Comparison of ENCODE assay signal across 16 cellular contexts in the genomic region with DNA sequence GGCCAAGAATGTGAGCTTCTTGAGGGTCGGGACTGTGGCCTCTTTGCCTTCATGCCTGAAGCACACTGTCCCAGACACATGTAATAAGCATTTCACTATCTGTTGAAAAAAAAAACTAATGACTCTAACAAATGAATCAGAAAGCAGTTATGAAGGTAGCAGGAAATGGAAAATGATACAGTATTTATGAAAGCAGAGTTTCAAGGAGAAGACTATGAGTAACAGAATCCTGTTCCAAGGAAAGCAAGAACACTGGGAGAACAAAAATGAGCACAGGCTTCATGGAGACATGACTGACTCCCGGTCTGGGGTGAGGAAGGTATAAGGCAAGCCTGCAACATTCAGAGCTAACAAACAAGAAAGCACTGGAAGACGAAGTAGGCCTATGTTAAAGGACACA.
A peak's percentile ranks its signal among the peaks of the same experiment; 100 is the strongest.
DNase-seq lines count a peak whose midpoint lies in the region; TF ChIP-seq lines count a peak whose summit lies in the region.
"Had no signal": no experiment of that assay in that cellular context is flagged by ENCODE, and none has a peak within 500 bp of the region (broad histone marks: within the 10 kb centered on the region; RNA-seq: fewer than 3 reads in every experiment).

No MANE protein-coding gene starts in this region.

- peak; percentile 47 for DNase-seq in GM04503 (ENCODE audit: low read depth)
- DNase-seq in amniotic stem cell (lab: John Stamatoyannopoulos, UW), result peak; percentile 48
- peak; percentile 68 for DNase-seq in fibroblast of mammary gland (ENCODE audit: low read depth)
- no peak for DNase-seq in NCI-H146 treated with DMSO at 0.1 percent for 48 hours (lab: John Stamatoyannopoulos, UW; ENCODE audit: unreplicated experiment)
- DNase-seq in NCI-H345 (lab: John Stamatoyannopoulos, UW), result no peak
- no peak for DNase-seq in SJCRH30
- DNase-seq in NCI-H1092 (lab: John Stamatoyannopoulos, UW), result no peak
- DNase-seq: activated CD4-positive, CD25-positive, alpha-beta regulatory T cell treated with anti-CD3 and anti-CD28 coated beads, Interleukin-2, amount 50 U/mL, for 72 hours; activated CD8-positive, alpha-beta memory T cell treated with anti-CD3 and anti-CD28 coated beads, Interleukin-2, amount 50 U/mL, for 4 hours; Caco-2; erythroblast; GOT3; naive B cell; NCI-H2171; T-helper 17 cell had no signal

- H3K4me3 ChIP-seq in fibroblast of mammary gland (ENCODE audit: control insufficient read depth, low read depth, low read length) (no peak overlapping the region), skeletal muscle satellite cell (ENCODE audit: low read length) (peak overlapping the region; percentile 16), SJCRH30 (no peak overlapping the region)

- H3K4me1 ChIP-seq in skeletal muscle satellite cell (ENCODE audit: control insufficient read depth, insufficient read depth, low read length) (peaks cover 20% of the 10 kb centered on the region), SJCRH30 (0 out of 2 replicates have a peak, but pooled peaks cover under 1% of the 10 kb centered on the region)
- H3K4me1 ChIP-seq: Caco-2 had no signal

- H3K4me2 ChIP-seq in skeletal muscle satellite cell (ENCODE audit: low read length), result peak overlapping the region; percentile 39

- H3K9me3 ChIP-seq in skeletal muscle satellite cell (replicated peaks; ENCODE audit: low read length), result no peaks in the 10 kb centered on the region
- no peaks in the 10 kb centered on the region for H3K9me3 ChIP-seq in SJCRH30 (replicated peaks)
- H3K9me3 ChIP-seq: Caco-2 had no signal

- TF ChIP-seq CTCF in fibroblast of mammary gland (conservative IDR thresholded peaks at IDR 0.05; ENCODE audit: control insufficient read depth, insufficient read depth, low read depth, low read length), result no peak

- peak overlapping the region; percentile 49 for H3K9ac ChIP-seq in skeletal muscle satellite cell (ENCODE audit: low read depth, low read length)

- H3K36me3 ChIP-seq in skeletal muscle satellite cell (ENCODE audit: insufficient read depth, low read length), result no peaks in the 10 kb centered on the region
- H3K36me3 ChIP-seq in SJCRH30, result no peaks in the 10 kb centered on the region

- no peaks in the 10 kb centered on the region for H3K27me3 ChIP-seq in skeletal muscle satellite cell (ENCODE audit: control insufficient read depth, insufficient read depth, low read length)
- H3K27me3 ChIP-seq in SJCRH30, result no peaks in the 10 kb centered on the region

- H3K27ac ChIP-seq in SJCRH30, result no peak overlapping the region

Comparison
In these comparisons a context has a peak if more than half of its experiments do, and no peak if none do; other contexts are left out.
1. DNase-seq: peak in GM04503 (single experiment), amniotic stem cell (single experiment) and fibroblast of mammary gland (single experiment); none in NCI-H146 treated with DMSO at 0.1 percent for 48 hours (single experiment), NCI-H345 (single experiment), SJCRH30 (0 of 2) and NCI-H1092 (single experiment).